23 cellular contexts compared by ENCODE assay signal in genomic region chr19:38370299-38370698, GRCh38. TPM values are rescaled to one million over a fixed set of nuclear protein-coding genes. Genes with fewer than 3 reads are reported as not detected.
"Had no signal": no experiment of that assay in that cellular context is flagged by ENCODE, and none has a peak within 500 bp of the region (broad histone marks: within the 10 kb centered on the region; RNA-seq: fewer than 3 reads in every experiment).

No MANE protein-coding gene starts in this region.

- DNase-seq: activated CD4-positive, alpha-beta T cell treated with anti-CD3 and anti-CD28 coated beads for 1 hour; activated CD4-positive, alpha-beta T cell treated with anti-CD3 and anti-CD28 coated beads, Interleukin-2, amount 50 U/mL, for 1 hour; activated CD8-positive, alpha-beta T cell treated with anti-CD3 and anti-CD28 coated beads, Interleukin-2, amount 10 ng/mL, durations not matched to agents 7 days and 5 days; aorta; brain microvascular endothelial cell; colonic mucosa; heart left ventricle; right cardiac atrium; stimulated activated CD4-positive, alpha-beta T cell treated with anti-CD3 and anti-CD28 coated beads, Interleukin-2, amount 100 ng/mL, for 24 hours; stomach had no signal

- H3K9me3 ChIP-seq: colonic mucosa, gastroesophageal sphincter, heart left ventricle, stomach, suprapubic skin, tibial nerve had no signal

- FAIRE-seq: islet of Langerhans, TTC549, urothelium cell line had no signal

- H2AFZ ChIP-seq: parathyroid adenoma had no signal

- H3K27ac ChIP-seq: brain microvascular endothelial cell, colonic mucosa, epithelial cell of prostate, gastroesophageal sphincter, heart left ventricle, parathyroid adenoma, skin epidermis, stomach, suprapubic skin, tibial nerve had no signal

- H3K36me3 ChIP-seq: brain microvascular endothelial cell, colonic mucosa, gastroesophageal sphincter, heart left ventricle, stomach, suprapubic skin, tibial nerve had no signal

- H3K27me3 ChIP-seq: brain microvascular endothelial cell, colonic mucosa, heart left ventricle, suprapubic skin had no signal

- ATAC-seq: activated CD8-positive, alpha-beta T cell treated with anti-CD3 and anti-CD28 coated beads, Interleukin-2, amount 10 ng/mL, durations not matched to agents 7 days and 5 days; activated naive CD4-positive, alpha-beta T cell treated with anti-CD3 and anti-CD28 coated beads, Interleukin-2, amount 50 U/mL, for 72 hours; gastroesophageal sphincter; heart left ventricle; natural killer cell treated with Interleukin-12 subunit alpha and Interleukin-12 subunit beta and Interleukin-15 and Interleukin-18, amount 100 ng/mL, for 72 hours; right cardiac atrium; stimulated activated effector memory CD8-positive, alpha-beta T cell treated with anti-CD3 and anti-CD28 coated beads, Interleukin-12 subunit alpha, Interleukin-12 subunit beta, amount 100 ng/mL, for 72 hours had no signal

- H3K9ac ChIP-seq: parathyroid adenoma had no signal

- H3K4me1 ChIP-seq: colonic mucosa had no signal

- H3K4me3 ChIP-seq: colonic mucosa, gastroesophageal sphincter, heart left ventricle, skin epidermis, stomach, suprapubic skin, tibial nerve had no signal

RNA-seq across cellular contexts. Expression of gene GGN, which starts 17.5 kb away (rescaled TPM):
- total RNA-seq: activated CD8-positive, alpha-beta T cell treated with anti-CD3 and anti-CD28 coated beads, Interleukin-2, amount 10 ng/mL, durations not matched to agents 7 days and 5 days; liver; stomach; tibial nerve had no signal
- polyA plus RNA-seq: liver had no signal
